Comparison of ENCODE assay signal across 8 cellular contexts in the genomic region with DNA sequence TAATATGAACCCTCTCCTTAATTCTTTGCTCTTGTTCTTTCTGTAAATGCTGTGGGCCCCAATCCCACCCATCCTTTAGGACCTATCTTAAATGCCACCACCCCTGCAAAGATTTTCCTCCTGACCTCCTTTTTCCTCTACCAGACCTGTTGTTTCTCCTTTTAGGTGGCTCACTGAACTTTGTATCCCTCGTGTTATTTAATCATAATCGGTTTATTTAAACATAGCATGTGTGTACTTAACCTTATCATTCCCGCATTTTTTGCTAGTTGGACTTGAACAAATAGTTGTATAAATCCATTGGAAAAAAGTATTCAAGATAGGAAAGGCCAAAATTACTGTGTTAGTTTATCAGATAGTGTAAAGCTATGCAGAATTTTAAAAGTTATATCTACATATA. TPM values are rescaled to one million over a fixed set of nuclear protein-coding genes. Genes with fewer than 3 reads are reported as not detected.
DNase-seq lines count a peak whose midpoint lies in the region; ATAC-seq, FAIRE-seq and TF ChIP-seq lines count a peak whose summit lies in the region.

No MANE protein-coding gene starts in this region.

- H3K4me1 ChIP-seq in GM23338 (ENCODE audit: insufficient read depth) = peaks cover 23% of the 10 kb centered on the region
- H3K4me1 ChIP-seq in sigmoid colon = peaks cover 0 to 32% (median 25%) of the 10 kb centered on the region in 4 donors

- peak overlapping the region; percentile 96 for H3K27ac Mint-ChIP-seq in GM23338

- H3K4me1 Mint-ChIP-seq in GM23338 = peaks cover 34% of the 10 kb centered on the region

- TF ChIP-seq CTCF in GM23338 (conservative IDR thresholded peaks at IDR 0.05; ENCODE audit: low read depth in 2 of 2) (no peak), SU-DHL-6 (IDR thresholded peaks at IDR 0.05; ENCODE audit: insufficient read depth, low read length, poor library complexity, severe bottlenecking) (no peak), fibroblast of villous mesenchyme (IDR thresholded peaks at IDR 0.05; ENCODE audit: insufficient read depth, low read depth, low read length) (no peak), sigmoid colon (IDR thresholded peaks at IDR 0.05) (no peak)

- ATAC-seq in GM23338 (no peak), HG03457 (IDR thresholded peaks at IDR 0.05; ENCODE audit: unreplicated experiment) (no peak), HG03095 (IDR thresholded peaks at IDR 0.05; ENCODE audit: unreplicated experiment) (no peak), HG03571 (IDR thresholded peaks at IDR 0.05; ENCODE audit: unreplicated experiment) (no peak)

- H3K4me3 ChIP-seq in GM23338 = peak overlapping the region; percentile 84
- H3K4me3 ChIP-seq in SU-DHL-6 (ENCODE audit: insufficient read depth, low read length, poor library complexity, severe bottlenecking) = peak overlapping the region; percentile 87
- H3K4me3 ChIP-seq in fibroblast of villous mesenchyme (ENCODE audit: low read depth, low read length) = peak overlapping the region; percentile 52
- H3K4me3 ChIP-seq in sigmoid colon = peak overlapping the region; percentile 45 to 95 (median 81)

- H3K27me3 ChIP-seq in GM23338 (ENCODE audit: insufficient read depth) (no peaks in the 10 kb centered on the region), SU-DHL-6 (ENCODE audit: low read length) (no peaks in the 10 kb centered on the region), sigmoid colon (no peaks in the 10 kb centered on the region)

- H3F3A ChIP-seq in GM23338 (replicated peaks; ENCODE audit: low read depth) = 0 out of 2 replicates have a peak, but pooled peaks cover 6% of the 10 kb centered on the region
- H3F3A ChIP-seq in SU-DHL-6 (ENCODE audit: insufficient read depth) = peaks cover 50% of the 10 kb centered on the region

- intact Hi-C loops in sigmoid colon (cut with DNase I) = loop anchor here (2.0 to 5.0 kb wide), 4 partner anchors 20 to 239 kb away; a partner anchor contains a TSS

- WGBS in sigmoid colon, 2 donors = 14 to 60% methylated on average over 3 of the region's 3 CpGs

- H3K27me3 Mint-ChIP-seq in GM23338 (ENCODE audit: insufficient read depth, low read depth, poor library complexity) = peaks cover 4% of the 10 kb centered on the region

- no peaks in the 10 kb centered on the region for H3K9me3 ChIP-seq in SU-DHL-6 (ENCODE audit: insufficient read depth, low read length)
- H3K9me3 ChIP-seq in sigmoid colon = no peaks in the 10 kb centered on the region

- TF ChIP-seq POLR2A in sigmoid colon (IDR thresholded peaks at IDR 0.05) = no peak

- H3K9me2 ChIP-seq in GM23338 (ENCODE audit: insufficient read depth) (no peaks in the 10 kb centered on the region; the same call in 1 of the 2 replicates), SU-DHL-6 (replicated peaks; ENCODE audit: insufficient read depth, low read length) (no peaks in the 10 kb centered on the region)

- peaks cover 33% of the 10 kb centered on the region for H3K36me3 Mint-ChIP-seq in GM23338 (ENCODE audit: low read depth)

- H4K20me1 ChIP-seq in GM23338 (replicated peaks; ENCODE audit: insufficient read depth) (peaks cover 16% of the 10 kb centered on the region), SU-DHL-6 (ENCODE audit: low read depth, low read length) (peaks cover 10% of the 10 kb centered on the region)

- H2AFZ ChIP-seq in GM23338 = no peak overlapping the region
- peak overlapping the region; percentile 33 for H2AFZ ChIP-seq in SU-DHL-6 (ENCODE audit: low read depth, low read length, severe bottlenecking)

- H3K9me3 Mint-ChIP-seq in GM23338 = no peaks in the 10 kb centered on the region; the same call in 2 of the 3 replicates

- no peak for FAIRE-seq in frontal cortex (lab: Jason Lieb, UNC)

- peak overlapping the region; percentile 98 for H3K4me3 Mint-ChIP-seq in GM23338

- peaks cover 36% of the 10 kb centered on the region for H3K79me2 ChIP-seq in GM23338 (replicated peaks; ENCODE audit: insufficient read depth)
- H3K79me2 ChIP-seq in SU-DHL-6 (ENCODE audit: insufficient read depth, low read length) = peaks cover 90% of the 10 kb centered on the region

- H3K27ac ChIP-seq in GM23338 (ENCODE audit: low read depth) (peak overlapping the region; percentile 94), SU-DHL-6 (ENCODE audit: low read depth, low read length) (peak overlapping the region; percentile 68), sigmoid colon (peak overlapping the region; percentile 94 to 99 (median 98))

- H3K36me3 ChIP-seq in GM23338 (ENCODE audit: insufficient read depth) = peaks cover 14% of the 10 kb centered on the region
- peaks cover 36% of the 10 kb centered on the region for H3K36me3 ChIP-seq in SU-DHL-6 (ENCODE audit: low read length)
- H3K36me3 ChIP-seq in sigmoid colon = peaks cover 11 to 16% (median 12%) of the 10 kb centered on the region in 4 donors

- H3K4me2 ChIP-seq in GM23338 (peak overlapping the region; percentile 85), SU-DHL-6 (ENCODE audit: low read depth, low read length, poor library complexity, severe bottlenecking) (peak overlapping the region; percentile 94)

- peak overlapping the region; percentile 87 for H3K9ac ChIP-seq in SU-DHL-6 (ENCODE audit: low read length)

- DNase-seq in GM23338 (ENCODE audit: low spot score) (no peak), fibroblast of villous mesenchyme (ENCODE audit: low read depth) (no peak), sigmoid colon (no peak), frontal cortex (ENCODE audit: low spot score in 2 of 2) (no peak)

- TF ChIP-seq EP300 in sigmoid colon (IDR thresholded peaks at IDR 0.05) = no peak

TF ChIP-seq in GM23338, 12 proteins besides CTCF, POLR2A, EP300 and RAD21 (continues in another document):
- TF ChIP-seq, protein P1, sequence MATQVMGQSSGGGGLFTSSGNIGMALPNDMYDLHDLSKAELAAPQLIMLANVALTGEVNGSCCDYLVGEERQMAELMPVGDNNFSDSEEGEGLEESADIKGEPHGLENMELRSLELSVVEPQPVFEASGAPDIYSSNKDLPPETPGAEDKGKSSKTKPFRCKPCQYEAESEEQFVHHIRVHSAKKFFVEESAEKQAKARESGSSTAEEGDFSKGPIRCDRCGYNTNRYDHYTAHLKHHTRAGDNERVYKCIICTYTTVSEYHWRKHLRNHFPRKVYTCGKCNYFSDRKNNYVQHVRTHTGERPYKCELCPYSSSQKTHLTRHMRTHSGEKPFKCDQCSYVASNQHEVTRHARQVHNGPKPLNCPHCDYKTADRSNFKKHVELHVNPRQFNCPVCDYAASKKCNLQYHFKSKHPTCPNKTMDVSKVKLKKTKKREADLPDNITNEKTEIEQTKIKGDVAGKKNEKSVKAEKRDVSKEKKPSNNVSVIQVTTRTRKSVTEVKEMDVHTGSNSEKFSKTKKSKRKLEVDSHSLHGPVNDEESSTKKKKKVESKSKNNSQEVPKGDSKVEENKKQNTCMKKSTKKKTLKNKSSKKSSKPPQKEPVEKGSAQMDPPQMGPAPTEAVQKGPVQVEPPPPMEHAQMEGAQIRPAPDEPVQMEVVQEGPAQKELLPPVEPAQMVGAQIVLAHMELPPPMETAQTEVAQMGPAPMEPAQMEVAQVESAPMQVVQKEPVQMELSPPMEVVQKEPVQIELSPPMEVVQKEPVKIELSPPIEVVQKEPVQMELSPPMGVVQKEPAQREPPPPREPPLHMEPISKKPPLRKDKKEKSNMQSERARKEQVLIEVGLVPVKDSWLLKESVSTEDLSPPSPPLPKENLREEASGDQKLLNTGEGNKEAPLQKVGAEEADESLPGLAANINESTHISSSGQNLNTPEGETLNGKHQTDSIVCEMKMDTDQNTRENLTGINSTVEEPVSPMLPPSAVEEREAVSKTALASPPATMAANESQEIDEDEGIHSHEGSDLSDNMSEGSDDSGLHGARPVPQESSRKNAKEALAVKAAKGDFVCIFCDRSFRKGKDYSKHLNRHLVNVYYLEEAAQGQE (IDR thresholded peaks at IDR 0.05; ENCODE audit: unreplicated experiment) = no peak
- TF ChIP-seq ZNF331 (CRISPR knock-in tag; IDR thresholded peaks at IDR 0.05; ENCODE audit: low read depth) (no peak), NANOG (IDR thresholded peaks at IDR 0.05; ENCODE audit: borderline replicate concordance) (no peak), EZH2phosphoT487 (IDR thresholded peaks at IDR 0.05; ENCODE audit: unreplicated experiment) (no peak), STAT1 (IDR thresholded peaks at IDR 0.05; ENCODE audit: unreplicated experiment) (no peak)

RNA-seq across cellular contexts. Expression of a gene that starts 1.0 kb away (rescaled TPM):
- total RNA-seq in GM23338 (2014; rRNA removed; shearing (Covaris generic)) = 13.1 and 18.2 TPM in 2 replicates
- polyA plus RNA-seq in GM23338 (2016; fragmentation: Nextera tagmentation; extraction: Ambion mirVana) (14.1 TPM in 2 replicates), sigmoid colon (10 to 100 TPM in 2 of 3 donors, 1 to 10 TPM in 1; 4.2 to 55.0 (median 14.3) TPM)
- total RNA-seq in fibroblast of villous mesenchyme (108 and 126 TPM in 2 replicates), sigmoid colon (100 to 1,000 TPM in 1 of 4 donors, 10 to 100 TPM in 3; 49.9 to 121 (median 58.1) TPM), frontal cortex (2.4 TPM)
